Comparison of ENCODE assay signal across 15 cellular contexts in genomic region chr7:97819161-97819560, GRCh38. TPM values are rescaled to one million over a fixed set of nuclear protein-coding genes. Genes with fewer than 3 reads are reported as not detected.
DNase-seq lines count a peak whose midpoint lies in the region; ATAC-seq and TF ChIP-seq lines count a peak whose summit lies in the region.
"Had no signal": no experiment of that assay in that cellular context is flagged by ENCODE, and none has a peak within 500 bp of the region (broad histone marks: within the 10 kb centered on the region; RNA-seq: fewer than 3 reads in every experiment).

No MANE protein-coding gene starts in this region.

- ATAC-seq in Panc1 = no peak
- ATAC-seq: activated CD8-positive, alpha-beta T cell treated with anti-CD3 and anti-CD28 coated beads for 36 hours; body of pancreas; effector memory CD8-positive, alpha-beta T cell had no signal

- H3K4me3 ChIP-seq in Panc1 (ENCODE audit: low read depth in 2 of 2, low read length in 2 of 2) = no peak overlapping the region
- H3K4me3 ChIP-seq: body of pancreas, upper lobe of left lung had no signal

- H3K27ac Mint-ChIP-seq in neural crest cell (ENCODE audit: unreplicated experiment) = no peak overlapping the region
- H3K27ac Mint-ChIP-seq: activated CD8-positive, alpha-beta T cell treated with anti-CD3 and anti-CD28 coated beads for 36 hours; effector memory CD8-positive, alpha-beta T cell had no signal

- DNase-seq in NCI-H2107 treated with DMSO at 0.1 percent for 48 hours (lab: John Stamatoyannopoulos, UW; ENCODE audit: unreplicated experiment) = peak; percentile 9
- no peak for DNase-seq in NCI-H2107 (lab: John Stamatoyannopoulos, UW)
- peak; percentile 12 for DNase-seq in MV-4-11 (lab: John Stamatoyannopoulos, UW)
- DNase-seq in Panc1 (ENCODE audit: low read depth, low spot score) = no peak
- DNase-seq in neural crest cell (ENCODE audit: low read depth, low spot score) = no peak
- no peak for DNase-seq in NCI-H446 treated with DMSO at 0.1 percent for 48 hours (lab: John Stamatoyannopoulos, UW)
- DNase-seq in NK-92 treated with Interleukin-12 subunit alpha and Interleukin-12 subunit beta, amount 100 ng/mL, for 24 hours (lab: John Stamatoyannopoulos, UW) = no peak
- DNase-seq in effector CD8-positive, alpha-beta T cell (lab: John Stamatoyannopoulos, UW) = no peak
- DNase-seq: activated CD8-positive, alpha-beta T cell treated with anti-CD3 and anti-CD28 coated beads for 36 hours; activated gamma-delta T cell; body of pancreas; effector memory CD8-positive, alpha-beta T cell; H7; NCI-H1436 treated with DMSO at 0.1 percent for 48 hours; upper lobe of left lung had no signal

- POLR2A ChIA-PET in Panc1 (lab: Charles Lee) = no interaction called here

- BruUV-seq in Panc1 (replicated peaks; lab: Mats Ljungman, UMichigan) = no TSS peak

- H3K36me3 ChIP-seq in Panc1 (ENCODE audit: control insufficient read depth, insufficient read depth, low read length) = no peaks in the 10 kb centered on the region
- H3K36me3 ChIP-seq: upper lobe of left lung had no signal

- H3K4me1 ChIP-seq in Panc1 (ENCODE audit: control insufficient read depth, insufficient read depth, low read length) = no peaks in the 10 kb centered on the region
- H3K4me1 ChIP-seq: body of pancreas, upper lobe of left lung had no signal

- no peaks in the 10 kb centered on the region for H3K9me3 Mint-ChIP-seq in neural crest cell
- H3K9me3 Mint-ChIP-seq: activated CD8-positive, alpha-beta T cell treated with anti-CD3 and anti-CD28 coated beads for 36 hours; effector memory CD8-positive, alpha-beta T cell had no signal

- peak; percentile 34 for TF ChIP-seq CTCF in Panc1 (IDR thresholded peaks at IDR 0.05)
- peak; percentile 26 for TF ChIP-seq CTCF in neural crest cell (conservative IDR thresholded peaks at IDR 0.05)

- no peaks in the 10 kb centered on the region for H3K27me3 Mint-ChIP-seq in neural crest cell (ENCODE audit: low read depth)

- H3K4me3 Mint-ChIP-seq in neural crest cell = no peak overlapping the region
- H3K4me3 Mint-ChIP-seq: activated CD8-positive, alpha-beta T cell treated with anti-CD3 and anti-CD28 coated beads for 36 hours; effector memory CD8-positive, alpha-beta T cell had no signal

- peaks cover 2% of the 10 kb centered on the region; the same call in 1 of the 2 replicates for H3K27me3 ChIP-seq in Panc1 (ENCODE audit: control insufficient read depth, insufficient read depth, low read length)
- H3K27me3 ChIP-seq: body of pancreas, upper lobe of left lung had no signal

- H3K36me3 Mint-ChIP-seq in neural crest cell (ENCODE audit: low read depth) = no peaks in the 10 kb centered on the region

- CTCF ChIA-PET in Panc1 (lab: Charles Lee) = interaction anchor here (0.5 to 0.8 kb wide), 2 partner anchors 419 to 518 kb away, joined by 4 read pairs; no protein-coding TSS in a partner anchor

- in situ Hi-C loops in Panc1 (cut with HindIII; ENCODE audit: low pct_unique_long_range_greater_than_20kb, low sequenced_read_pairs) = no loop called here

- intact Hi-C loops in Panc1 (cut with micrococcal nuclease; ENCODE audit: unreplicated experiment) = no loop called here

- H3K9me3 ChIP-seq in Panc1 (ENCODE audit: control insufficient read depth, insufficient read depth, low read depth, low read length) = no peaks in the 10 kb centered on the region
- H3K9me3 ChIP-seq: body of pancreas, upper lobe of left lung had no signal

- no peak overlapping the region for H3K27ac ChIP-seq in Panc1 (ENCODE audit: low read length)
- H3K27ac ChIP-seq: body of pancreas, upper lobe of left lung had no signal

- H3K4me1 Mint-ChIP-seq in neural crest cell = no peaks in the 10 kb centered on the region

RNA-seq across cellular contexts. Expression of gene ASNS, which starts 53.0 kb away (rescaled TPM):
- total RNA-seq in Panc1 (2021; ENCODE audit: unreplicated experiment) = 91.4 TPM
- polyA plus RNA-seq in Panc1 (2012; ENCODE audit: insufficient read length) = 158 TPM
- 54.6 and 63.0 TPM in 2 replicates for total RNA-seq in neural crest cell

Comparison
In these comparisons a context has a peak if more than half of its experiments do, and no peak if none do; other contexts are left out.
1. DNase-seq: peak in NCI-H2107 treated with DMSO at 0.1 percent for 48 hours (single experiment) and MV-4-11 (single experiment); none in NCI-H2107 (single experiment), Panc1 (single experiment), neural crest cell (single experiment), NCI-H446 treated with DMSO at 0.1 percent for 48 hours (single experiment), NK-92 treated with Interleukin-12 subunit alpha and Interleukin-12 subunit beta, amount 100 ng/mL, for 24 hours (single experiment) and effector CD8-positive, alpha-beta T cell (single experiment).